In the genomic region with DNA sequence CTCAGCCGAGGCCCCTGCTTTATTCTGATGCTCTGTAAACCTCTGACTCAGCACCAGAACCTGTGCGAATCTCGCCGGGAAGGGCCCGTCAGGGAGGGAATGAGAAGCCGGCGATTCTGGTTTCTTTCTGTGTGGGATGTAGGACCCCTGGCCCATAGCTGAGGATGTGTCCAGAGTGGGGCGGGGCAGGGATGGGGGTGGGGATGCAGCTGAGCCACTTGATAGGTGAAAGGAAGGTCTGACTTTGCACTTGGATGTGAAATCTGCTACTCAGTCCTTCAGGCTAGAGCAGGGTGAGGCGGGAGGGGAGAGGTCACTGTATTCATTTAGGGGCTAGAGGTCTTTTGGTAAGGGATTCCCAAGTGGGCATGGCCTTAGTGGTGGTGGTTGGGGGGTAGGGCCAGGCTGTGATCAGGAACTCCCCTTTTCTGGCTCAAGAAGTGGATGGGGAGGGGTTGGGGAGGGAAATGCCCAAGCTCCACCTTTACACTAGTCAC, we compare ENCODE assay signal across 11 cellular contexts. TPM values are rescaled to one million over a fixed set of nuclear protein-coding genes. Genes with fewer than 3 reads are reported as not detected.
DNase-seq lines count a peak whose midpoint lies in the region; ATAC-seq and TF ChIP-seq lines count a peak whose summit lies in the region.
"Had no signal": no experiment of that assay in that cellular context is flagged by ENCODE, and none has a peak within 500 bp of the region (broad histone marks: within the 10 kb centered on the region; RNA-seq: fewer than 3 reads in every experiment).

No MANE protein-coding gene starts in this region.

- RAD21 ChIA-PET in HCT116 (lab: Charles Lee; ENCODE audit: low non-redundant PET in 1 of 2, low total read pairs in 2 of 2, uncharacterized antibody in 2 of 2, unreplicated experiment in 2 of 2), result no interaction called here

- peaks cover 37% of the 10 kb centered on the region for H3K4me1 Mint-ChIP-seq in activated naive CD8-positive, alpha-beta T cell treated with anti-CD3 and anti-CD28 coated beads, Interleukin-2, amount 50 U/mL, for 24 hours
- peaks cover 10 to 32% (median 27%) of the 10 kb centered on the region in 4 donors for H3K4me1 Mint-ChIP-seq in naive thymus-derived CD8-positive, alpha-beta T cell

- H3K36me3 ChIP-seq in HCT116 (ENCODE audit: control insufficient read depth in 1 of 2, insufficient read depth in 2 of 2, low read length in 2 of 2) (no peaks in the 10 kb centered on the region), uterus (no peaks in the 10 kb centered on the region)

- no peaks in the 10 kb centered on the region for H3K9me2 ChIP-seq in HCT116 (ENCODE audit: insufficient read depth)

- no peaks in the 10 kb centered on the region for H3K27me3 ChIP-seq in HCT116 (ENCODE audit: insufficient read depth, low read length)
- no peaks in the 10 kb centered on the region for H3K27me3 ChIP-seq in uterus

- 0 out of 2 replicates have a peak overlapping the region, but pooled peaks have one; percentile 99 for H3K4me2 ChIP-seq in HCT116 (ENCODE audit: low read length)

- TF ChIP-seq CTCF in HCT116 (IDR thresholded peaks at IDR 0.05 in 2 of 3, conservative IDR thresholded peaks at IDR 0.05 in 1 of 3; ENCODE audit: borderline replicate concordance in 1 of 3, insufficient read depth in 1 of 3, low read depth in 2 of 3, low read length in 2 of 3), result no peak
- TF ChIP-seq CTCF in uterus (IDR thresholded peaks at IDR 0.05), result no peak

- H3K79me2 ChIP-seq in HCT116 (ENCODE audit: insufficient read depth, low read length), result peaks cover 38% of the 10 kb centered on the region

- peak overlapping the region; percentile 58 for H3K4me3 Mint-ChIP-seq in activated naive CD8-positive, alpha-beta T cell treated with anti-CD3 and anti-CD28 coated beads, Interleukin-2, amount 50 U/mL, for 24 hours
- peak overlapping the region in 9 of 10 donors; percentile 33 to 78 (median 46) for H3K4me3 Mint-ChIP-seq in naive thymus-derived CD8-positive, alpha-beta T cell

- H3K27ac Mint-ChIP-seq in activated naive CD8-positive, alpha-beta T cell treated with anti-CD3 and anti-CD28 coated beads, Interleukin-2, amount 50 U/mL, for 24 hours, result no peak overlapping the region
- no peak overlapping the region for H3K27ac Mint-ChIP-seq in naive thymus-derived CD8-positive, alpha-beta T cell

- no peak for TF ChIP-seq RAD21 in HCT116 (IDR thresholded peaks at IDR 0.05; ENCODE audit: low read depth)

- peaks cover 75% of the 10 kb centered on the region for H3K27me3 Mint-ChIP-seq in activated naive CD8-positive, alpha-beta T cell treated with anti-CD3 and anti-CD28 coated beads, Interleukin-2, amount 50 U/mL, for 24 hours
- peaks cover 16 to 60% (median 42%) of the 10 kb centered on the region in 5 donors for H3K27me3 Mint-ChIP-seq in naive thymus-derived CD8-positive, alpha-beta T cell

- H3K9ac ChIP-seq in HCT116 (ENCODE audit: low read length), result no peak overlapping the region

- H3K9me3 Mint-ChIP-seq in activated naive CD8-positive, alpha-beta T cell treated with anti-CD3 and anti-CD28 coated beads, Interleukin-2, amount 50 U/mL, for 24 hours, result peaks cover 14% of the 10 kb centered on the region
- peaks cover 0 to 16% (median 14%) of the 10 kb centered on the region in 9 donors for H3K9me3 Mint-ChIP-seq in naive thymus-derived CD8-positive, alpha-beta T cell

- peaks cover 12% of the 10 kb centered on the region for H3K36me3 Mint-ChIP-seq in activated naive CD8-positive, alpha-beta T cell treated with anti-CD3 and anti-CD28 coated beads, Interleukin-2, amount 50 U/mL, for 24 hours (ENCODE audit: low read depth)
- peaks cover 0 to 14% (median 4%) of the 10 kb centered on the region in 3 donors for H3K36me3 Mint-ChIP-seq in naive thymus-derived CD8-positive, alpha-beta T cell

- H3K9me3 ChIP-seq in HCT116 (ENCODE audit: control insufficient read depth in 1 of 2, insufficient read depth in 1 of 2, low read depth in 1 of 2, low read length in 2 of 2) (peaks cover 0 to 5% of the 10 kb centered on the region in 2 experiments; a peak in 1 of 4 replicates), uterus (peaks cover 0 to 10% of the 10 kb centered on the region in 2 donors)

- DNase-seq in EH (ENCODE audit: low read depth) (peak; percentile 37), HCT116 (ENCODE audit: low read depth, low spot score) (no peak), NCI-H1436 treated with DMSO at 0.1 percent for 48 hours (lab: John Stamatoyannopoulos, UW) (no peak), uterus (no peak)
- no peak for DNase-seq in activated naive CD8-positive, alpha-beta T cell treated with anti-CD3 and anti-CD28 coated beads, Interleukin-2, amount 50 U/mL, for 24 hours
- DNase-seq in naive thymus-derived CD8-positive, alpha-beta T cell, result no peak
- DNase-seq in central memory CD4-positive, alpha-beta T cell, result no peak
- DNase-seq: cerebellar nuclear complex, kidney, NCI-H146 had no signal

- H3K27ac ChIP-seq in HCT116 (ENCODE audit: low read depth, low read length) (no peak overlapping the region), uterus (no peak overlapping the region)

- ATAC-seq in HCT116 (no peak), GM21367 (IDR thresholded peaks at IDR 0.05; ENCODE audit: unreplicated experiment) (no peak)
- ATAC-seq in activated naive CD8-positive, alpha-beta T cell treated with anti-CD3 and anti-CD28 coated beads, Interleukin-2, amount 50 U/mL, for 24 hours, result peak; percentile 11
- ATAC-seq in naive thymus-derived CD8-positive, alpha-beta T cell, result no peak

- TF ChIP-seq POLR2A in HCT116 (IDR thresholded peaks at IDR 0.05; ENCODE audit: borderline replicate concordance, extremely low read depth, insufficient read depth, insufficient read length) (no peak), uterus (IDR thresholded peaks at IDR 0.05) (no peak)

- CTCF ChIA-PET in HCT116 (lab: Charles Lee), result no interaction called here

- H3K4me3 ChIP-seq in HCT116 (replicated peaks in 1 of 2; ENCODE audit: low read depth in 1 of 2, low read length in 2 of 2) (no peak overlapping the region), uterus (no peak overlapping the region)

- POLR2A ChIA-PET in HCT116 (lab: Charles Lee), result no interaction called here
- POLR2A ChIA-PET in naive thymus-derived CD8-positive, alpha-beta T cell (lab: Charles Lee), result no interaction called here

- H3K4me1 ChIP-seq in HCT116 (ENCODE audit: control insufficient read depth in 1 of 2, insufficient read depth in 2 of 2, low read length in 2 of 2), result peaks cover 19 to 41% of the 10 kb centered on the region in 2 experiments
- no peaks in the 10 kb centered on the region for H3K4me1 ChIP-seq in uterus

- BruUV-seq in HCT116 (replicated peaks; lab: Mats Ljungman, UMichigan), result no TSS peak

- H2AFZ ChIP-seq in HCT116 (ENCODE audit: low read depth, low read length, poor library complexity, severe bottlenecking), result no peak overlapping the region

- intact Hi-C loops in HCT116 (cut with micrococcal nuclease) (loop anchor here (10.0 kb wide), 1 partner anchor 168 kb away; no protein-coding TSS in a partner anchor), uterus (cut with DNase I; ENCODE audit: low total_unique reads) (no loop called here)

- H4K20me1 ChIP-seq in HCT116 (ENCODE audit: insufficient read depth), result no peaks in the 10 kb centered on the region

TF ChIP-seq in HCT116, 20 proteins besides CTCF, POLR2A, EP300 and RAD21 (continues in another document):
- no peak for TF ChIP-seq FOSL1 (IDR thresholded peaks at IDR 0.05; ENCODE audit: low read depth)
- TF ChIP-seq TCF7L2 (IDR thresholded peaks at IDR 0.05; ENCODE audit: borderline replicate concordance, extremely low read depth, insufficient read depth, insufficient read length), result no peak
- no peak for TF ChIP-seq ZFX (IDR thresholded peaks at IDR 0.05)
- TF ChIP-seq, protein P1, sequence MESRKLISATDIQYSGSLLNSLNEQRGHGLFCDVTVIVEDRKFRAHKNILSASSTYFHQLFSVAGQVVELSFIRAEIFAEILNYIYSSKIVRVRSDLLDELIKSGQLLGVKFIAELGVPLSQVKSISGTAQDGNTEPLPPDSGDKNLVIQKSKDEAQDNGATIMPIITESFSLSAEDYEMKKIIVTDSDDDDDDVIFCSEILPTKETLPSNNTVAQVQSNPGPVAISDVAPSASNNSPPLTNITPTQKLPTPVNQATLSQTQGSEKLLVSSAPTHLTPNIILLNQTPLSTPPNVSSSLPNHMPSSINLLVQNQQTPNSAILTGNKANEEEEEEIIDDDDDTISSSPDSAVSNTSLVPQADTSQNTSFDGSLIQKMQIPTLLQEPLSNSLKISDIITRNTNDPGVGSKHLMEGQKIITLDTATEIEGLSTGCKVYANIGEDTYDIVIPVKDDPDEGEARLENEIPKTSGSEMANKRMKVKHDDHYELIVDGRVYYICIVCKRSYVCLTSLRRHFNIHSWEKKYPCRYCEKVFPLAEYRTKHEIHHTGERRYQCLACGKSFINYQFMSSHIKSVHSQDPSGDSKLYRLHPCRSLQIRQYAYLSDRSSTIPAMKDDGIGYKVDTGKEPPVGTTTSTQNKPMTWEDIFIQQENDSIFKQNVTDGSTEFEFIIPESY (IDR thresholded peaks at IDR 0.05; ENCODE audit: extremely low read depth, insufficient replicate concordance, low read length), result no peak
- TF ChIP-seq, protein P2, sequence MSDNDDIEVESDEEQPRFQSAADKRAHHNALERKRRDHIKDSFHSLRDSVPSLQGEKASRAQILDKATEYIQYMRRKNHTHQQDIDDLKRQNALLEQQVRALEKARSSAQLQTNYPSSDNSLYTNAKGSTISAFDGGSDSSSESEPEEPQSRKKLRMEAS (IDR thresholded peaks at IDR 0.05), result no peak
- no peak for TF ChIP-seq CBX3 (IDR thresholded peaks at IDR 0.05; ENCODE audit: low read depth)
- no peak for TF ChIP-seq SP1 (IDR thresholded peaks at IDR 0.05; ENCODE audit: low read depth)
- no peak for TF ChIP-seq ZNF274 (IDR thresholded peaks at IDR 0.05; ENCODE audit: low read depth, low read length)
- TF ChIP-seq ELF1 (IDR thresholded peaks at IDR 0.05; ENCODE audit: borderline replicate concordance, low read depth), result no peak
- TF ChIP-seq SRF (IDR thresholded peaks at IDR 0.05; ENCODE audit: low read depth), result no peak

RNA-seq across cellular contexts. Expression of a gene that starts 2.3 kb away (rescaled TPM):
- total RNA-seq in HCT116 (2021; ENCODE audit: unreplicated experiment), result 39.6 TPM
- 43.2 and 51.3 TPM in 2 replicates for polyA plus RNA-seq in HCT116 (2012)
- total RNA-seq in naive thymus-derived CD8-positive, alpha-beta T cell, result 1 to 10 TPM in 1 of 2 experiments, under 1 TPM in 1; 0.31 to 1.2 TPM
- 1 to 10 TPM in 2 of 3 donors, under 1 TPM in 1; 0.89 to 1.3 (median 1.2) TPM for polyA plus RNA-seq in naive thymus-derived CD8-positive, alpha-beta T cell
- 1 to 10 TPM in 1 of 4 donors, under 1 TPM in 2, not detected in 1; 0.26 to 4.8 (median 0.28) TPM for total RNA-seq in uterus
